ENCODE assay signal across 17 cellular contexts in genomic region chr7:113629244-113629643, GRCh38.
A peak's percentile ranks its signal among the peaks of the same experiment; 100 is the strongest.
DNase-seq lines count a peak whose midpoint lies in the region; ATAC-seq and TF ChIP-seq lines count a peak whose summit lies in the region.
"Had no signal": no experiment of that assay in that cellular context is flagged by ENCODE, and none has a peak within 500 bp of the region (broad histone marks: within the 10 kb centered on the region; RNA-seq: fewer than 3 reads in every experiment).

No MANE protein-coding gene starts in this region.

- ATAC-seq in HG03432 (IDR thresholded peaks at IDR 0.05; ENCODE audit: unreplicated experiment) (peak; percentile 72), HG03521 (IDR thresholded peaks at IDR 0.05; ENCODE audit: unreplicated experiment) (no peak)
- no peak for ATAC-seq in effector memory CD8-positive, alpha-beta T cell (replicated peaks)

- H2AFZ ChIP-seq in fibroblast of lung (ENCODE audit: low read length): no peak overlapping the region

- H4K20me1 ChIP-seq in fibroblast of lung (ENCODE audit: control insufficient read depth, extremely low read depth, insufficient read depth, low read length): no peaks in the 10 kb centered on the region

- H3K36me3 Mint-ChIP-seq in effector memory CD8-positive, alpha-beta T cell (ENCODE audit: insufficient read depth): no peaks in the 10 kb centered on the region
- H3K36me3 Mint-ChIP-seq: activated naive CD8-positive, alpha-beta T cell treated with anti-CD3 and anti-CD28 coated beads, Interleukin-2, amount 10 ng/mL, durations not matched to agents 7 days and 5 days had no signal

- H3K4me3 Mint-ChIP-seq in effector memory CD8-positive, alpha-beta T cell: no peak overlapping the region
- H3K4me3 Mint-ChIP-seq: activated naive CD8-positive, alpha-beta T cell treated with anti-CD3 and anti-CD28 coated beads, Interleukin-2, amount 10 ng/mL, durations not matched to agents 7 days and 5 days; B cell; dendritic cell treated with granulocyte-macrophage colony-stimulating factor and Interleukin-4, amounts not matched to agents 40 ng/mL and 50 ng/mL, for 4 days had no signal

- no peak overlapping the region for H3K4me2 ChIP-seq in fibroblast of lung (ENCODE audit: extremely low read depth, insufficient read depth, low read length)
- H3K4me2 ChIP-seq: smooth muscle cell had no signal

- H3K79me2 ChIP-seq in fibroblast of lung (ENCODE audit: control insufficient read depth, insufficient read depth, low read length): no peaks in the 10 kb centered on the region

- TF ChIP-seq CTCF in GM12865 (IDR thresholded peaks at IDR 0.05; ENCODE audit: insufficient read depth, low read depth, low read length, missing control alignments) (no peak), fibroblast of lung (conservative IDR thresholded peaks at IDR 0.05 in 1 of 2, IDR thresholded peaks at IDR 0.05 in 1 of 2; ENCODE audit: low read depth in 1 of 2, low read length in 2 of 2) (no peak)

- no peaks in the 10 kb centered on the region for H3K27me3 ChIP-seq in fibroblast of lung (ENCODE audit: control insufficient read depth, insufficient read depth, low read length)
- H3K27me3 ChIP-seq: brain microvascular endothelial cell had no signal

- H3K27ac ChIP-seq in fibroblast of lung (ENCODE audit: insufficient read depth, low read length): no peak overlapping the region
- H3K27ac ChIP-seq: brain microvascular endothelial cell, left ventricle myocardium inferior had no signal

- H3K9ac ChIP-seq in fibroblast of lung (ENCODE audit: insufficient read depth, low read length): no peak overlapping the region

- no peaks in the 10 kb centered on the region for H3K4me1 Mint-ChIP-seq in effector memory CD8-positive, alpha-beta T cell (ENCODE audit: low read depth in 2 of 2)
- H3K4me1 Mint-ChIP-seq: activated naive CD8-positive, alpha-beta T cell treated with anti-CD3 and anti-CD28 coated beads, Interleukin-2, amount 10 ng/mL, durations not matched to agents 7 days and 5 days; B cell had no signal

- H3K36me3 ChIP-seq in fibroblast of lung (ENCODE audit: control insufficient read depth, insufficient read depth, low read length): no peaks in the 10 kb centered on the region
- H3K36me3 ChIP-seq: brain microvascular endothelial cell, left ventricle myocardium inferior had no signal

- no peak overlapping the region for H3K27ac Mint-ChIP-seq in effector memory CD8-positive, alpha-beta T cell
- H3K27ac Mint-ChIP-seq: activated naive CD8-positive, alpha-beta T cell treated with anti-CD3 and anti-CD28 coated beads, Interleukin-2, amount 10 ng/mL, durations not matched to agents 7 days and 5 days; B cell; dendritic cell treated with granulocyte-macrophage colony-stimulating factor and Interleukin-4, amounts not matched to agents 40 ng/mL and 50 ng/mL, for 4 days had no signal

- DNase-seq in GM12865 (ENCODE audit: low read depth) (peak; percentile 3), RKO (ENCODE audit: low spot score) (peak; percentile 64), fibroblast of lung (ENCODE audit: low read depth in 2 of 2) (peak; percentile 1 to 9), C1 segment of cervical spinal cord (lab: John Stamatoyannopoulos, UW) (no peak), ureter (ENCODE audit: low spot score) (no peak)
- DNase-seq in effector memory CD8-positive, alpha-beta T cell: no peak
- DNase-seq: activated naive CD8-positive, alpha-beta T cell treated with anti-CD3 and anti-CD28 coated beads, Interleukin-2, amount 10 ng/mL, durations not matched to agents 7 days and 5 days; brain microvascular endothelial cell; left ventricle myocardium inferior; NK-92 treated with Interleukin-12 subunit alpha and Interleukin-12 subunit beta, amount 100 ng/mL, for 24 hours; SHP77; stimulated activated CD4-positive, alpha-beta T cell treated with anti-CD3 and anti-CD28 coated beads, Interleukin-4, amount 100 ng/mL, for 4 hours had no signal

- H3K4me1 ChIP-seq in fibroblast of lung (ENCODE audit: control insufficient read depth, extremely low read depth, insufficient read depth, low read length): no peaks in the 10 kb centered on the region
- H3K4me1 ChIP-seq: left ventricle myocardium inferior had no signal

- H3K27me3 Mint-ChIP-seq in effector memory CD8-positive, alpha-beta T cell: no peaks in the 10 kb centered on the region
- H3K27me3 Mint-ChIP-seq: activated naive CD8-positive, alpha-beta T cell treated with anti-CD3 and anti-CD28 coated beads, Interleukin-2, amount 10 ng/mL, durations not matched to agents 7 days and 5 days; B cell; dendritic cell treated with granulocyte-macrophage colony-stimulating factor and Interleukin-4, amounts not matched to agents 40 ng/mL and 50 ng/mL, for 4 days had no signal

- H3K4me3 ChIP-seq in GM12865 (ENCODE audit: low read depth, low read length) (no peak overlapping the region), fibroblast of lung (replicated peaks in 1 of 4; ENCODE audit: control extremely low read depth in 1 of 4, insufficient read depth in 1 of 4, low read depth in 3 of 4, low read length in 4 of 4) (no peak overlapping the region)
- H3K4me3 ChIP-seq: left ventricle myocardium inferior, smooth muscle cell had no signal

- no peaks in the 10 kb centered on the region for H3K9me3 ChIP-seq in fibroblast of lung (ENCODE audit: control insufficient read depth, insufficient read depth, low read depth, low read length)
- H3K9me3 ChIP-seq: left ventricle myocardium inferior had no signal

- H3K9me3 Mint-ChIP-seq in effector memory CD8-positive, alpha-beta T cell: peaks cover 7 to 9% of the 10 kb centered on the region in 2 donors
- H3K9me3 Mint-ChIP-seq: activated naive CD8-positive, alpha-beta T cell treated with anti-CD3 and anti-CD28 coated beads, Interleukin-2, amount 10 ng/mL, durations not matched to agents 7 days and 5 days had no signal

Comparison
In these comparisons a context has a peak if more than half of its experiments do, and no peak if none do; other contexts are left out.
1. DNase-seq: peak in GM12865 (single experiment), RKO (single experiment) and fibroblast of lung (2 of 2); none in C1 segment of cervical spinal cord (0 of 14), ureter (single experiment) and effector memory CD8-positive, alpha-beta T cell (0 of 3).